In the genomic region with DNA sequence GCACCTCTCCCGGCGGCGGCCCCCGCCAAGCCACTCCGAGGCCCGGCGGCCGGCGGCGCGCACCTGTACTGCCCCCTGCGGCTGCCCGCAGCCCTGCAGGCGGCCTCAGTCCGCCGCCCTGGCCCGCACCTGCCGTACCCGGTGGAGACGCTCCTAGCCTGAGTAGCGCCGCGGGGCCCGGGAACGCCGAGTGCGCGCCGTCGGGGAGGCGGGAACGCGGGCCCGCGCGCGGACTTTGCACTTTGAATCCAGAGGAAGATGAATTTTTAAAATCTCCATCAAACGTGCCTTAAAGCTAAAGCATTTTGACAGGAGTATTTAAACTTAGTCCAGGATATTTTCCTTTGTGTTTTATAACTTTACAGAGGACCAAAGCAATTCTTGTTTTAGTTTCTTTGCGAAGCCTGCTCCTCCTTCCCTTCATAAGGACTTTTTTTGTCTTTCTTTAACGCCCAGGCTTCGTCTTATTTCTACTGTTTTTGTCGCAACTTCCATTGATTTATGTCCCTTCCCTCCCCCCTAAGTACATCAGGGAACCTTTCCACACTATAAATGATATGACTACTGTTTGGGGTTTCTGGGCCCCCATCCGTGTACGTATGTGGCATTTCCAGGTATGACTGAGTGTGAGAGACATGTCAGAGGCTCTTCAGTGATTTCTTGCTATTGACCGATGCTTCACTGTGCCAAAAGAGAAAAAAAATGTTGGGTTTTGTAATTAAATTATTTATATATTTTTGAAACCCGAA, we compare ENCODE assay signal across 9 cellular contexts. TPM values are rescaled to one million over a fixed set of nuclear protein-coding genes. Genes with fewer than 3 reads are reported as not detected.
DNase-seq lines count a peak whose midpoint lies in the region; ATAC-seq and TF ChIP-seq lines count a peak whose summit lies in the region.
"Had no signal": no experiment of that assay in that cellular context is flagged by ENCODE, and none has a peak within 500 bp of the region (broad histone marks: within the 10 kb centered on the region; RNA-seq: fewer than 3 reads in every experiment).

No MANE protein-coding gene starts in this region.

- no peaks in the 10 kb centered on the region for H3K9me3 ChIP-seq in T-helper 17 cell (ENCODE audit: control insufficient read depth, low read length, poor library complexity, severe bottlenecking)

- peaks cover 25% of the 10 kb centered on the region for H3K4me1 Mint-ChIP-seq in T-helper 17 cell
- peaks cover 34% of the 10 kb centered on the region for H3K4me1 Mint-ChIP-seq in stimulated activated effector memory CD8-positive, alpha-beta T cell treated with anti-CD3 and anti-CD28 coated beads, Interleukin-12 subunit alpha, Interleukin-12 subunit beta, amount 100 ng/mL, for 72 hours

- DNase-seq in activated CD4-positive, alpha-beta T cell treated with anti-CD3 and anti-CD28 coated beads for 48 hours = peak; percentile 55
- no peak for DNase-seq in activated CD4-positive, alpha-beta T cell treated with anti-CD3 and anti-CD28 coated beads, Interleukin-2, amount 50 U/mL, for 4 hours
- DNase-seq in T-helper 17 cell (no peak), foreskin fibroblast (peak in 1 of 2 donors; percentile 75), KG1 (lab: John Stamatoyannopoulos, UW) (no peak), foreskin melanocyte (no peak), NCI-H345 treated with DMSO at 0.1 percent for 48 hours (lab: John Stamatoyannopoulos, UW; ENCODE audit: unreplicated experiment) (no peak)
- DNase-seq in stimulated activated effector memory CD8-positive, alpha-beta T cell treated with anti-CD3 and anti-CD28 coated beads, Interleukin-12 subunit alpha, Interleukin-12 subunit beta, amount 100 ng/mL, for 72 hours (ENCODE audit: low spot score in 2 of 2) = peak in 1 of 2 donors; percentile 54
- DNase-seq: DND-41 had no signal

- H3K36me3 Mint-ChIP-seq in T-helper 17 cell (ENCODE audit: low read depth) = peaks cover 11% of the 10 kb centered on the region
- H3K36me3 Mint-ChIP-seq in stimulated activated effector memory CD8-positive, alpha-beta T cell treated with anti-CD3 and anti-CD28 coated beads, Interleukin-12 subunit alpha, Interleukin-12 subunit beta, amount 100 ng/mL, for 72 hours = no peaks in the 10 kb centered on the region

- peak overlapping the region; percentile 38 to 68 for H3K4me3 ChIP-seq in foreskin fibroblast (ENCODE audit: low read depth in 1 of 2, low read length in 2 of 2)

- H3K9me3 Mint-ChIP-seq in stimulated activated effector memory CD8-positive, alpha-beta T cell treated with anti-CD3 and anti-CD28 coated beads, Interleukin-12 subunit alpha, Interleukin-12 subunit beta, amount 100 ng/mL, for 72 hours = no peaks in the 10 kb centered on the region

- TF ChIP-seq CTCF in foreskin fibroblast (IDR thresholded peaks at IDR 0.05; ENCODE audit: low read depth, low read length) = peak; percentile 31

- H3K27ac Mint-ChIP-seq in T-helper 17 cell = no peak overlapping the region
- H3K27ac Mint-ChIP-seq in stimulated activated effector memory CD8-positive, alpha-beta T cell treated with anti-CD3 and anti-CD28 coated beads, Interleukin-12 subunit alpha, Interleukin-12 subunit beta, amount 100 ng/mL, for 72 hours = no peak overlapping the region

- H3K4me3 Mint-ChIP-seq in T-helper 17 cell = peak overlapping the region; percentile 67
- no peak overlapping the region for H3K4me3 Mint-ChIP-seq in stimulated activated effector memory CD8-positive, alpha-beta T cell treated with anti-CD3 and anti-CD28 coated beads, Interleukin-12 subunit alpha, Interleukin-12 subunit beta, amount 100 ng/mL, for 72 hours

- no peak for ATAC-seq in T-helper 17 cell
- ATAC-seq in stimulated activated effector memory CD8-positive, alpha-beta T cell treated with anti-CD3 and anti-CD28 coated beads, Interleukin-12 subunit alpha, Interleukin-12 subunit beta, amount 100 ng/mL, for 72 hours = peak; percentile 57

- peaks cover 61% of the 10 kb centered on the region for H3K27me3 Mint-ChIP-seq in T-helper 17 cell

RNA-seq across cellular contexts. Expression of gene FOXQ1, which starts 2.0 kb away (rescaled TPM):
- total RNA-seq in T-helper 17 cell = not detected
